Comparison of ENCODE assay signal across 8 cellular contexts in the genomic region with DNA sequence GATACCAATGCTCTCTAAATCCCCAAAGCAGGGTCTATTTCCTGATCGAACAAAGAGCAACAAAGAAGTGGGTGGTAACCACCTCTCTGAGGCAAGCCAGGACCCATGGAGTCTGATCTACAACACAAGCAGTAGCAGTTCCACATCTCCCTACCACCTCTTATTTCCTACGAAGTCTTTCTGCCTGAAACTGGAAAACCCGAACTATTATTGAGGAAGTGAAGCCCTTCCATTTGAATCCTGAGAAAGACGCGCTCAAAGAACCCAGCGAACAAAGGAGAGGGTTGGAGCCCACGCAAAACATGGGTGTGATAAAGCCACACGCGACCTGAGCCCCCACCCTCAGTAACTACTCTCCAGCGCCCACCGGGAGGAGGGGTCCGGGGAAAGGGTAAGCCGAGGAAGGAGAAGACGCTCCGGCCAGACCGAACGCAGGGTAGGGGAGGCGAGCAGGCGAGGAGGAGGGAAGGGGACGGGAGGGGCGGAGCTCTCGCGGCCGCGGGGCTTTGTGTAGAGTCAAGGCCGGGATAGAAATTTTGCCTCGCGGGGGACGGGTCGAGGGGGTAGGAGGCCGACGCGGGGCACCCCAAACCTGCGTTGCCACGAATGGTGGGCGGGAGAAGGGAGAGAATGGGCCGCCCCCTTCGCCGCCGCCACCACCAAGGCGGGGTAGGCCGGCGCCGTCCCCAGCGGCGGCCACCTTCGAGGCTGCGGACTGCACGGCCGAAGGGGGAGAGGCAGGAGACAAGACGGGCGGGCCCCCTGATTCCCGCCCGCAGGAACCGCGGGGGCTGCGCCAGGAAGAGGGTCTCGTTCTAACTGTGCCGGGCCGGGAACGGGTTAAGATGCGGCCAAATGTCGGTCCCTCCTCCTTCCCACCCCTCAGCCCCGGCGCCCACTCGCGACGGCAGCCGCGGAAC. TPM values are rescaled to one million over a fixed set of nuclear protein-coding genes. Genes with fewer than 3 reads are reported as not detected.
A peak's percentile ranks its signal among the peaks of the same experiment; 100 is the strongest.
DNase-seq lines count a peak whose midpoint lies in the region; FAIRE-seq and TF ChIP-seq lines count a peak whose summit lies in the region.

No MANE protein-coding gene starts in this region.

- DNase-seq in GM12891 (ENCODE audit: insufficient read length, low spot score), result peak; percentile 32
- no peak for DNase-seq in HFF-Myc (ENCODE audit: extremely low read depth, low read depth)
- peak; percentile 56 for DNase-seq in NAMALWA (ENCODE audit: low spot score)
- DNase-seq in caudate nucleus (lab: John Stamatoyannopoulos, UW), result peak in 45 of 61 donors; percentile 5 to 73 (median 41)
- peak; percentile 78 for DNase-seq in islet precursor cell
- DNase-seq in stimulated activated CD4-positive, alpha-beta T cell treated with anti-CD3 and anti-CD28 coated beads, Interleukin-12 subunit alpha, Interleukin-12 subunit beta, amount 100 ng/mL, for 4 hours, result peak; percentile 44
- DNase-seq in D721Med (ENCODE audit: insufficient read length, low spot score), result no peak

- TF ChIP-seq POLR2A in GM12891 (IDR thresholded peaks at IDR 0.05; ENCODE audit: low read depth, low read length), result no peak; the same call in 1 of the 2 replicates

- FAIRE-seq in GM12891 (lab: Jason Lieb, UNC) (peak; percentile 72), D721Med (lab: Jason Lieb, UNC) (no peak)

- H3K27ac ChIP-seq in caudate nucleus (ENCODE audit: low read depth, low read length), result peak overlapping the region; percentile 98

- H3K4me3 ChIP-seq in HFF-Myc (replicated peaks; ENCODE audit: low read depth, low read length) (peak overlapping the region; percentile 96), WI38 (ENCODE audit: low read depth, low read length) (peak overlapping the region; percentile 94)

- TF ChIP-seq CTCF in HFF-Myc (IDR thresholded peaks at IDR 0.05; ENCODE audit: low read depth, low read length, missing control alignments) (no peak), WI38 (IDR thresholded peaks at IDR 0.05; ENCODE audit: low read depth, low read length) (no peak), D721Med (IDR thresholded peaks at IDR 0.05; ENCODE audit: insufficient read depth, missing control alignments) (no peak)

TF ChIP-seq in GM12891, 5 proteins besides CTCF, POLR2A, EP300 and RAD21:
- TF ChIP-seq POU2F2 (IDR thresholded peaks at IDR 0.05; ENCODE audit: low read depth, low read length) (no peak), PAX5 (IDR thresholded peaks at IDR 0.05; ENCODE audit: insufficient read depth, low read length, severe bottlenecking) (no peak), TAF1 (IDR thresholded peaks at IDR 0.05; ENCODE audit: low read depth, low read length) (no peak), SPI1 (IDR thresholded peaks at IDR 0.05; ENCODE audit: low read depth, low read length) (peak; percentile 67; the same call in 1 of the 2 replicates)

RNA-seq across cellular contexts. Expression of a gene that starts 0.8 kb away (rescaled TPM):
- 89.7 TPM for polyA plus RNA-seq in GM12891 (2012; ENCODE audit: low read depth, missing spikeins)

Comparison
In these comparisons a context has a peak if more than half of its experiments do, and no peak if none do; other contexts are left out.
1. DNase-seq: peak in GM12891 (single experiment), NAMALWA (single experiment), caudate nucleus (45 of 61), islet precursor cell (single experiment) and stimulated activated CD4-positive, alpha-beta T cell treated with anti-CD3 and anti-CD28 coated beads, Interleukin-12 subunit alpha, Interleukin-12 subunit beta, amount 100 ng/mL, for 4 hours (single experiment); none in HFF-Myc (single experiment) and D721Med (single experiment).